In genomic region chr2:18432999-18433398, GRCh38 we compare ENCODE assay signal across 13 cellular contexts.
A peak's percentile ranks its signal among the peaks of the same experiment; 100 is the strongest.
DNase-seq lines count a peak whose midpoint lies in the region; TF ChIP-seq lines count a peak whose summit lies in the region.
"Had no signal": no experiment of that assay in that cellular context is flagged by ENCODE, and none has a peak within 500 bp of the region (broad histone marks: within the 10 kb centered on the region; RNA-seq: fewer than 3 reads in every experiment).

No MANE protein-coding gene starts in this region.

- H3K27me3 ChIP-seq in adipocyte (replicated peaks; ENCODE audit: control insufficient read depth, insufficient read depth, low read length) (no peaks in the 10 kb centered on the region), transverse colon (no peaks in the 10 kb centered on the region), mammary epithelial cell (ENCODE audit: insufficient read depth, low read length) (no peaks in the 10 kb centered on the region)
- H3K27me3 ChIP-seq: BLaER1 treated with 17β-estradiol and CSF1 and Interleukin-3, amounts not matched to agents 10 nM and 100 nM had no signal

- H3K79me2 ChIP-seq in mammary epithelial cell (ENCODE audit: insufficient read depth, low read length): no peaks in the 10 kb centered on the region

- no peak overlapping the region for H3K9ac ChIP-seq in adipocyte (ENCODE audit: low read length)
- H3K9ac ChIP-seq in mammary epithelial cell (ENCODE audit: insufficient read depth, low read length): no peak overlapping the region
- H3K9ac ChIP-seq: BLaER1 treated with 17β-estradiol and CSF1 and Interleukin-3, amounts not matched to agents 10 nM and 100 nM had no signal

- BruUV-seq in mammary epithelial cell (replicated peaks; lab: Mats Ljungman, UMichigan): no TSS peak

- no peak for DNase-seq in adipocyte (ENCODE audit: low read depth)
- DNase-seq in fibroblast of the aortic adventitia (ENCODE audit: low read depth): peak; percentile 63
- DNase-seq in transverse colon: no peak
- no peak for DNase-seq in KBM-7
- DNase-seq in mammary epithelial cell: no peak
- no peak for DNase-seq in dedifferentiated amniotic fluid mesenchymal stem cell (ENCODE audit: extremely low spot score)
- DNase-seq: activated CD4-positive, alpha-beta T cell treated with anti-CD3 and anti-CD28 coated beads, Interleukin-2, amount 50 U/mL, for 1 hour; activated T-cell treated with anti-CD3 and anti-CD28 coated beads, Interleukin-2, amount 50 U/mL, for 1 hour; cerebellar nuclear complex; DMS153; NCI-H1436 treated with DMSO at 0.1 percent for 48 hours had no signal

- no peaks in the 10 kb centered on the region for H3K36me3 ChIP-seq in adipocyte (ENCODE audit: control insufficient read depth, insufficient read depth, low read length, severe bottlenecking)
- H3K36me3 ChIP-seq in mesodermal cell (ENCODE audit: control insufficient read depth, insufficient read depth, low read length): no peaks in the 10 kb centered on the region
- no peaks in the 10 kb centered on the region for H3K36me3 ChIP-seq in transverse colon
- H3K36me3 ChIP-seq in mammary epithelial cell (ENCODE audit: insufficient read depth, low read length): no peaks in the 10 kb centered on the region
- H3K36me3 ChIP-seq: BLaER1 treated with 17β-estradiol and CSF1 and Interleukin-3, amounts not matched to agents 10 nM and 100 nM had no signal

- TF ChIP-seq CTCF in fibroblast of the aortic adventitia (IDR thresholded peaks at IDR 0.05; ENCODE audit: insufficient read depth, low read length) (no peak), transverse colon (IDR thresholded peaks at IDR 0.05) (no peak), mammary epithelial cell (conservative IDR thresholded peaks at IDR 0.05 in 1 of 2, IDR thresholded peaks at IDR 0.05 in 1 of 2; ENCODE audit: extremely low read depth in 1 of 2, insufficient read depth in 1 of 2, low read depth in 1 of 2, low read length in 2 of 2) (no peak)

- peaks cover 29% of the 10 kb centered on the region for H3K4me1 ChIP-seq in adipocyte (ENCODE audit: control insufficient read depth, insufficient read depth, low read length)
- H3K4me1 ChIP-seq in mesodermal cell (ENCODE audit: control insufficient read depth, insufficient read depth, low read length, poor library complexity, severe bottlenecking): peaks cover 24% of the 10 kb centered on the region
- peaks cover 0 to 8% (median 0%) of the 10 kb centered on the region in 4 donors for H3K4me1 ChIP-seq in transverse colon
- no peaks in the 10 kb centered on the region for H3K4me1 ChIP-seq in mammary epithelial cell (ENCODE audit: insufficient read depth, low read length)

- H3K9me3 ChIP-seq in adipocyte (ENCODE audit: control insufficient read depth, low read length) (no peaks in the 10 kb centered on the region), mesodermal cell (ENCODE audit: control insufficient read depth, low read length) (no peaks in the 10 kb centered on the region), transverse colon (no peaks in the 10 kb centered on the region), mammary epithelial cell (replicated peaks; ENCODE audit: insufficient read depth, low read length) (no peaks in the 10 kb centered on the region)

- intact Hi-C loops in transverse colon (cut with DNase I; ENCODE audit: low total_unique reads): no loop called here
- intact Hi-C loops in mammary epithelial cell (cut with micrococcal nuclease): loop anchor here (10.0 kb wide), 1 partner anchor 1232 kb away; no protein-coding TSS in a partner anchor

- no peak for TF ChIP-seq POLR2A in transverse colon (IDR thresholded peaks at IDR 0.05)

- H3K27ac ChIP-seq in mesodermal cell (ENCODE audit: low read depth, low read length, severe bottlenecking) (peak overlapping the region; percentile 85), transverse colon (peak overlapping the region in 3 of 4 donors; percentile 8 to 42 (median 16)), mammary epithelial cell (ENCODE audit: insufficient read depth, low read depth, low read length) (no peak overlapping the region)
- H3K27ac ChIP-seq: BLaER1 treated with 17β-estradiol and CSF1 and Interleukin-3, amounts not matched to agents 10 nM and 100 nM had no signal

- in situ Hi-C loops in transverse colon (cut with MboI; ENCODE audit: low pct_ligation_motif_present in 1 of 4, low pct_unique_long_range_greater_than_20kb in 1 of 4, low sequenced_read_pairs in 3 of 4): loop anchor here in 1 of 4 donors (25.0 kb wide), 1 partner anchor 1429 kb away; no protein-coding TSS in a partner anchor
- in situ Hi-C loops in KBM-7 (cut with MboI; ENCODE audit: low pct_unique_long_range_greater_than_20kb, low sequenced_read_pairs): no loop called here
- in situ Hi-C loops in mammary epithelial cell (cut with MboI; ENCODE audit: low sequenced_read_pairs in 2 of 2): loop anchor here (10.0 to 25.0 kb wide), 3 partner anchors 922 to 1429 kb away; partner anchors contain the start of gene OSR1 (in 2 of the 2)

- CTCF ChIA-PET in mammary epithelial cell (lab: Charles Lee; ENCODE audit: low non-redundant PET): no interaction called here

- H3K4me2 ChIP-seq in mammary epithelial cell (ENCODE audit: insufficient read depth, low read depth, low read length): no peak overlapping the region
- H3K4me2 ChIP-seq: BLaER1 treated with 17β-estradiol and CSF1 and Interleukin-3, amounts not matched to agents 10 nM and 100 nM had no signal

- no peak overlapping the region for H2AFZ ChIP-seq in mammary epithelial cell (ENCODE audit: low read depth, low read length)

- WGBS in mesodermal cell (ENCODE audit: insufficient coverage in 2 of 2), 2 experiments: 31 to 36% methylated on average over 2 to 4 of the region's 5 CpGs
- WGBS in transverse colon (ENCODE audit: low coverage in 1 of 2), 2 donors: 45 to 59% methylated on average over 5 of the region's 5 CpGs
- whole genome bisulfite sequencing in mammary epithelial cell (ENCODE audit: low coverage, missing lambda C conversion rate): 10% methylated on average over 5 of the region's 5 CpGs

- H3K4me3 ChIP-seq in adipocyte (ENCODE audit: low read length) (peak overlapping the region; percentile 2), fibroblast of the aortic adventitia (ENCODE audit: low read depth, low read length) (no peak overlapping the region), mesodermal cell (ENCODE audit: extremely low read depth, insufficient read depth, low read length, poor library complexity, severe bottlenecking) (no peak overlapping the region), transverse colon (no peak overlapping the region), mammary epithelial cell (replicated peaks in 1 of 3; ENCODE audit: insufficient read depth in 1 of 3, low read depth in 2 of 3, low read length in 3 of 3) (no peak overlapping the region)
- H3K4me3 ChIP-seq: BLaER1 treated with 17β-estradiol and CSF1 and Interleukin-3, amounts not matched to agents 10 nM and 100 nM had no signal

- no peak for TF ChIP-seq EP300 in transverse colon (IDR thresholded peaks at IDR 0.05; ENCODE audit: low read depth)

- no peaks in the 10 kb centered on the region for H4K20me1 ChIP-seq in mammary epithelial cell (ENCODE audit: insufficient read depth, low read length)
- H4K20me1 ChIP-seq: BLaER1 treated with 17β-estradiol and CSF1 and Interleukin-3, amounts not matched to agents 10 nM and 100 nM had no signal

- dilution Hi-C loops in mammary epithelial cell (cut with HindIII; ENCODE audit: low sequenced_read_pairs): no loop called here
